37 cellular contexts compared by ENCODE assay signal in the genomic region with DNA sequence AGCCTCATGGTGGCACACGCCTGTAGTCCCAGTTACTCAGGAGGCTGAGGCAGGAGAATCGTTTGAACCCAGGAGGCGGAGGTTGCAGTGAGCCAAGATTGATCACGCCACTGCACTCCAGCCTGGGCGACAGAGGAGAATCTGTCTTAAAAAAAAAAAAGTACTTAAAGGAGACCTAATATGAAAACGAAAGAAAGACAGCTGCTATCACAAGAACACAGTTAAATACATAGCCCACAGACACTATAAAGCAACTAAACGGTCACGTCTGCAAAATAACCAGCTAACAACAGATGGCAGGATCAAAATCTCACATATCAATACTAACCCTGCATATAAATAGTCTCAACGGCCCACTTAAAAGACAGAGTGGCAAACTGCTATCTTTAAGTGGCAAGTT. TPM values are rescaled to one million over a fixed set of nuclear protein-coding genes. Genes with fewer than 3 reads are reported as not detected.
"Had no signal": no experiment of that assay in that cellular context is flagged by ENCODE, and none has a peak within 500 bp of the region (broad histone marks: within the 10 kb centered on the region; RNA-seq: fewer than 3 reads in every experiment).

No MANE protein-coding gene starts in this region.

- H3K9ac ChIP-seq: KMS-11 had no signal

- H3K36me3 ChIP-seq: ascending aorta, cardiac muscle cell had no signal

- H3K27ac ChIP-seq: ascending aorta, cardiac muscle cell, coronary artery, KMS-11, RWPE1, VCaP had no signal

- H3K4me3 ChIP-seq: ascending aorta, cardiac muscle cell, coronary artery had no signal

- ATAC-seq: activated CD8-positive, alpha-beta memory T cell treated with anti-CD3 and anti-CD28 coated beads, Interleukin-2, amount 10 ng/mL, durations not matched to agents 7 days and 5 days; Panc1; Right ventricle myocardium inferior; SK-N-SH treated with all-trans-retinoic acid at 6 μM for 48 hours had no signal

- DNase-seq: activated B cell treated with CpG ODN at 0.5 μM for 24 hours; activated CD4-positive, alpha-beta memory T cell treated with anti-CD3 and anti-CD28 coated beads, Interleukin-2, amount 10 ng/mL, durations not matched to agents 7 days and 5 days; activated CD4-positive, alpha-beta T cell treated with anti-CD3 and anti-CD28 coated beads for 4 hours; activated CD4-positive, alpha-beta T cell treated with anti-CD3 and anti-CD28 coated beads, Interleukin-2, amount 50 U/mL, for 1 hour; activated CD4-positive, CD25-positive, alpha-beta regulatory T cell treated with anti-CD3 and anti-CD28 coated beads, Interleukin-2, amount 50 U/mL, for 72 hours; activated CD8-positive, alpha-beta memory T cell treated with anti-CD3 and anti-CD28 coated beads for 24 hours; activated CD8-positive, alpha-beta memory T cell treated with anti-CD3 and anti-CD28 coated beads, Interleukin-2, amount 10 ng/mL, durations not matched to agents 7 days and 5 days; activated CD8-positive, alpha-beta memory T cell treated with anti-CD3 and anti-CD28 coated beads, Interleukin-2, amount 50 U/mL, for 48 hours; activated effector memory CD4-positive, alpha-beta T cell treated with anti-CD3 and anti-CD28 coated beads, Interleukin-2, amount 50 U/mL, for 16 hours; activated naive CD4-positive, alpha-beta T cell treated with Interleukin-2 at 50 U/mL for 16 hours; activated naive CD8-positive, alpha-beta T cell treated with anti-CD3 and anti-CD28 coated beads, Interleukin-2, amount 10 ng/mL, durations not matched to agents 7 days and 5 days; activated T-cell treated with anti-CD3 and anti-CD28 coated beads, Interleukin-2, amount 50 U/mL, for 48 hours; amygdala; NCI-H1092 treated with DMSO at 0.1 percent for 48 hours; NCI-H1417; NCI-H146; NCI-H187; NCI-H2029 treated with DMSO at 0.1 percent for 48 hours; NCI-H2107; NCI-H510A; NCI-H69; NCI-H82; SIG-M5; T-helper 1 cell; T-helper 2 cell; T-helper 9 cell had no signal

- H3K27me3 ChIP-seq: ascending aorta, cardiac muscle cell had no signal

- H3K4me1 ChIP-seq: ascending aorta had no signal

- H3K4me2 ChIP-seq: KMS-11 had no signal

RNA-seq across cellular contexts. Expression of a gene that starts 43.9 kb away (rescaled TPM):
- total RNA-seq: activated B cell treated with CpG ODN at 0.5 μM for 24 hours; activated CD4-positive, alpha-beta memory T cell treated with anti-CD3 and anti-CD28 coated beads, Interleukin-2, amount 10 ng/mL, durations not matched to agents 7 days and 5 days; activated CD8-positive, alpha-beta memory T cell treated with anti-CD3 and anti-CD28 coated beads, Interleukin-2, amount 10 ng/mL, durations not matched to agents 7 days and 5 days; activated naive CD8-positive, alpha-beta T cell treated with anti-CD3 and anti-CD28 coated beads, Interleukin-2, amount 10 ng/mL, durations not matched to agents 7 days and 5 days; cardiac muscle cell; LHCN-M2; Right ventricle myocardium inferior; SK-MEL-5 had no signal
- polyA plus RNA-seq: cardiac muscle cell had no signal
